Comparison of ENCODE assay signal across 20 cellular contexts in the genomic region with DNA sequence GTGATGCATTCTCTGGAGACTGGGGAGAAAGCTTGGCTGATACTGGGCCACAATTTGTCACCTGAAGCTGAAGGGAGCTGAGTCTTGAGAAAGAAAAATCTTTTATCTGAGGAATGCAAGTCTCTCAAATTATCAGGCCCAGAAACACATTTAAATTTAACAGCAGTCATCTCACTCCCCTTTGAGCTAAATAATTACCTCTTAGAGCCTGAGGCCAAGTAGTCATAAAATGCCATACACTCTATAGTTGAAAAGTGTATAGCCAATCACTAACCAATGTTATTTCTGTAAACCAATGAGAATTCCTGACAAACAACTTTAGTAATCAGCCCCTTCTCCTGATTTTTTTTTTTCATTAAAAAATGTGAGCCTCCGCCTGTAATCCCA. TPM values are rescaled to one million over a fixed set of nuclear protein-coding genes. Genes with fewer than 3 reads are reported as not detected.
DNase-seq lines count a peak whose midpoint lies in the region; ATAC-seq and TF ChIP-seq lines count a peak whose summit lies in the region.
"Had no signal": no experiment of that assay in that cellular context is flagged by ENCODE, and none has a peak within 500 bp of the region (broad histone marks: within the 10 kb centered on the region; RNA-seq: fewer than 3 reads in every experiment).

No MANE protein-coding gene starts in this region.

- no peaks in the 10 kb centered on the region for H3K27me3 Mint-ChIP-seq in activated CD4-positive, alpha-beta T cell treated with anti-CD3 and anti-CD28 coated beads for 36 hours
- H3K27me3 Mint-ChIP-seq in activated T-helper 17 cell treated with anti-CD3 and anti-CD28 coated beads, Interleukin-2, amount 50 U/mL, for 72 hours: no peaks in the 10 kb centered on the region
- H3K27me3 Mint-ChIP-seq in nephron (ENCODE audit: low read depth): no peaks in the 10 kb centered on the region
- H3K27me3 Mint-ChIP-seq: B cell, T-cell had no signal

- no peak for TF ChIP-seq CTCF in nephron (IDR thresholded peaks at IDR 0.05; ENCODE audit: unreplicated experiment in 3 of 3)

- H3K36me3 Mint-ChIP-seq in activated CD4-positive, alpha-beta T cell treated with anti-CD3 and anti-CD28 coated beads for 36 hours (ENCODE audit: low read depth): no peaks in the 10 kb centered on the region
- no peaks in the 10 kb centered on the region for H3K36me3 Mint-ChIP-seq in activated T-helper 17 cell treated with anti-CD3 and anti-CD28 coated beads, Interleukin-2, amount 50 U/mL, for 72 hours (ENCODE audit: low read depth)
- no peaks in the 10 kb centered on the region for H3K36me3 Mint-ChIP-seq in nephron (ENCODE audit: low read depth)
- H3K36me3 Mint-ChIP-seq: T-cell had no signal

- no peak overlapping the region for H3K4me3 Mint-ChIP-seq in activated CD4-positive, alpha-beta T cell treated with anti-CD3 and anti-CD28 coated beads for 36 hours
- no peak overlapping the region for H3K4me3 Mint-ChIP-seq in activated T-helper 17 cell treated with anti-CD3 and anti-CD28 coated beads, Interleukin-2, amount 50 U/mL, for 72 hours
- no peak overlapping the region for H3K4me3 Mint-ChIP-seq in nephron
- H3K4me3 Mint-ChIP-seq: B cell, T-cell had no signal

- H3K4me1 Mint-ChIP-seq in activated CD4-positive, alpha-beta T cell treated with anti-CD3 and anti-CD28 coated beads for 36 hours: peaks cover 28% of the 10 kb centered on the region
- H3K4me1 Mint-ChIP-seq in activated T-helper 17 cell treated with anti-CD3 and anti-CD28 coated beads, Interleukin-2, amount 50 U/mL, for 72 hours: no peaks in the 10 kb centered on the region
- peaks cover 4% of the 10 kb centered on the region for H3K4me1 Mint-ChIP-seq in nephron
- H3K4me1 Mint-ChIP-seq: B cell had no signal

- CTCF ChIA-PET in activated CD4-positive, alpha-beta T cell treated with anti-CD3 and anti-CD28 coated beads for 36 hours (lab: Charles Lee): interaction anchor here (1.0 to 2.6 kb wide), 4 partner anchors 17 to 128 kb away, joined by 3 to 12 read pairs (median 6); no protein-coding TSS in a partner anchor

- H3K27ac Mint-ChIP-seq in activated CD4-positive, alpha-beta T cell treated with anti-CD3 and anti-CD28 coated beads for 36 hours: peak overlapping the region; percentile 84
- H3K27ac Mint-ChIP-seq in activated T-helper 17 cell treated with anti-CD3 and anti-CD28 coated beads, Interleukin-2, amount 50 U/mL, for 72 hours: peak overlapping the region; percentile 75
- peak overlapping the region in 2 of 3 experiments; percentile 71 for H3K27ac Mint-ChIP-seq in nephron
- H3K27ac Mint-ChIP-seq: B cell, T-cell had no signal

- peak; percentile 3 for ATAC-seq in activated CD4-positive, alpha-beta T cell treated with anti-CD3 and anti-CD28 coated beads for 36 hours
- peak; percentile 19 for ATAC-seq in GM21360 (IDR thresholded peaks at IDR 0.05; ENCODE audit: unreplicated experiment)
- ATAC-seq in activated T-helper 17 cell treated with anti-CD3 and anti-CD28 coated beads, Interleukin-2, amount 50 U/mL, for 72 hours (replicated peaks): peak; percentile 7
- ATAC-seq: heart right ventricle, left lobe of liver, T-cell had no signal

- intact Hi-C loops in activated CD4-positive, alpha-beta T cell treated with anti-CD3 and anti-CD28 coated beads for 36 hours (cut with DNase I, micrococcal nuclease): loop anchor here (1.0 to 10.0 kb wide), 10 partner anchors 32 to 1180 kb away; partner anchors contain the start of genes DAPK1 (in 1 of the 2), ISCA1 (in 1 of the 2) and TUT7 (in 1 of the 2)
- intact Hi-C loops in posterior vena cava (cut with DNase I) (no loop called here), head of caudate nucleus (cut with DNase I) (no loop called here)

- POLR2A ChIA-PET in activated CD4-positive, alpha-beta T cell treated with anti-CD3 and anti-CD28 coated beads for 36 hours (lab: Charles Lee): interaction anchor here (2.4 kb wide), 1 partner anchor 71 kb away, joined by 9 read pairs; no protein-coding TSS in a partner anchor

- H3K9me3 Mint-ChIP-seq in activated CD4-positive, alpha-beta T cell treated with anti-CD3 and anti-CD28 coated beads for 36 hours (ENCODE audit: low read depth): no peaks in the 10 kb centered on the region
- H3K9me3 Mint-ChIP-seq in activated T-helper 17 cell treated with anti-CD3 and anti-CD28 coated beads, Interleukin-2, amount 50 U/mL, for 72 hours: no peaks in the 10 kb centered on the region
- H3K9me3 Mint-ChIP-seq in nephron: no peaks in the 10 kb centered on the region
- H3K9me3 Mint-ChIP-seq: T-cell had no signal

- DNase-seq in activated CD4-positive, alpha-beta T cell treated with anti-CD3 and anti-CD28 coated beads for 36 hours: no peak
- no peak for DNase-seq in activated CD4-positive, alpha-beta T cell treated with anti-CD3 and anti-CD28 coated beads for 1 hour
- DNase-seq in posterior vena cava (ENCODE audit: low spot score): no peak
- no peak for DNase-seq in head of caudate nucleus
- no peak for DNase-seq in NCI-H1105 treated with DMSO at 0.1 percent for 48 hours (lab: John Stamatoyannopoulos, UW)
- DNase-seq: 8988T; activated CD8-positive, alpha-beta memory T cell treated with anti-CD3 and anti-CD28 coated beads for 24 hours; amygdala; heart right ventricle; IMR-90; NCI-H2171; Right ventricle myocardium superior; stimulated activated CD4-positive, alpha-beta T cell treated with anti-CD3 and anti-CD28 coated beads, Interleukin-4, amount 100 ng/mL, for 1 hour; stomach; T-cell had no signal

RNA-seq across cellular contexts. Expression of gene DAPK1, which starts 32.7 kb away (rescaled TPM):
- 1 to 10 TPM; 3.9 to 5.6 TPM for total RNA-seq in activated CD4-positive, alpha-beta T cell treated with anti-CD3 and anti-CD28 coated beads for 36 hours
- 1 to 10 TPM; 1.5 to 2.0 TPM for total RNA-seq in activated T-helper 17 cell treated with anti-CD3 and anti-CD28 coated beads, Interleukin-2, amount 50 U/mL, for 72 hours
- total RNA-seq in posterior vena cava: 10 to 100 TPM; 33.2 to 34.3 TPM

Comparison
In these comparisons a context has a peak if more than half of its experiments do, and no peak if none do; other contexts are left out.
1. RNA of gene DAPK1, which starts 32.7 kb away (total RNA-seq): 33.2 to 34.3 TPM in posterior vena cava; 3.9 to 5.6 TPM in activated CD4-positive, alpha-beta T cell treated with anti-CD3 and anti-CD28 coated beads for 36 hours and 1.5 to 2.0 TPM in activated T-helper 17 cell treated with anti-CD3 and anti-CD28 coated beads, Interleukin-2, amount 50 U/mL, for 72 hours; every median in the first group is over 4 times any median in the second.
2. intact Hi-C loops: an anchor here in activated CD4-positive, alpha-beta T cell treated with anti-CD3 and anti-CD28 coated beads for 36 hours (1.0 to 10.0 kb wide); none called in posterior vena cava and head of caudate nucleus.
3. Peak in every context shown above with its lines, with median percentiles within 50 percentile points of each other: ATAC-seq and H3K27ac Mint-ChIP-seq.